ENCODE assay signal across 8 cellular contexts in genomic region chr19:27580906-27581305, GRCh38.
"Had no signal": no experiment of that assay in that cellular context is flagged by ENCODE, and none has a peak within 500 bp of the region (broad histone marks: within the 10 kb centered on the region; RNA-seq: fewer than 3 reads in every experiment).

No MANE protein-coding gene starts in this region.

- H3K4me3 ChIP-seq: GM12878 had no signal

- ATAC-seq: GM12878 had no signal

- DNase-seq: GDM1, GF-D8 had no signal

- FAIRE-seq: G401.6, GM12878, GM12891, GM12892, GM18507, GM19239 had no signal
